ENCODE assay signal across 32 cellular contexts in genomic region chr10:108673756-108674155, GRCh38.
"Had no signal": no experiment of that assay in that cellular context is flagged by ENCODE, and none has a peak within 500 bp of the region (broad histone marks: within the 10 kb centered on the region; RNA-seq: fewer than 3 reads in every experiment).

No MANE protein-coding gene starts in this region.

- H3K27ac Mint-ChIP-seq: activated B cell treated with CpG ODN at 0.5 μM for 24 hours; activated CD4-positive, alpha-beta T cell treated with anti-CD3 and anti-CD28 coated beads, Interleukin-2, amount 10 ng/mL, durations not matched to agents 24 days and 14 days; activated CD8-positive, alpha-beta memory T cell treated with anti-CD3 and anti-CD28 coated beads, Interleukin-2, amount 10 ng/mL, durations not matched to agents 7 days and 5 days; activated naive CD4-positive, alpha-beta T cell treated with anti-CD3 and anti-CD28 coated beads, Interleukin-2, amount 50 U/mL, for 72 hours; activated naive CD8-positive, alpha-beta T cell treated with anti-CD3 and anti-CD28 coated beads, Interleukin-2, amount 50 U/mL, for 24 hours; activated T-cell treated with anti-CD3 and anti-CD28 coated beads, Interleukin-2, amount 50 U/mL, for 24 hours; activated T-helper 1 cell treated with anti-CD3 and anti-CD28 coated beads, Interleukin-12 subunit alpha, Interleukin-12 subunit beta, Interleukin-2, Interleukin-4 antibody, amounts not matched to agents 30 ng/mL and 10 ng/mL and 1 ng/mL, durations not matched to agents 14 hours and 24 hours and 36 hours; T-cell had no signal

- FAIRE-seq: TTC549 had no signal

- H3K36me3 Mint-ChIP-seq: activated CD8-positive, alpha-beta memory T cell treated with anti-CD3 and anti-CD28 coated beads, Interleukin-2, amount 10 ng/mL, durations not matched to agents 7 days and 5 days; activated naive CD4-positive, alpha-beta T cell treated with anti-CD3 and anti-CD28 coated beads, Interleukin-2, amount 50 U/mL, for 72 hours; T-cell had no signal

- DNase-seq: activated B cell treated with CpG ODN at 0.5 μM for 24 hours; activated CD4-positive, alpha-beta T cell treated with anti-CD3 and anti-CD28 coated beads for 1 hour; activated CD4-positive, alpha-beta T cell treated with anti-CD3 and anti-CD28 coated beads, Interleukin-2, amount 10 ng/mL, durations not matched to agents 24 days and 14 days; activated CD4-positive, alpha-beta T cell treated with anti-CD3 and anti-CD28 coated beads, Interleukin-2, amount 50 U/mL, for 48 hours; activated CD8-positive, alpha-beta memory T cell treated with anti-CD3 and anti-CD28 coated beads, Interleukin-2, amount 10 ng/mL, durations not matched to agents 7 days and 5 days; activated effector memory CD4-positive, alpha-beta T cell treated with Interleukin-2 at 50 U/mL for 16 hours; activated naive CD4-positive, alpha-beta T cell; activated naive CD8-positive, alpha-beta T cell treated with anti-CD3 and anti-CD28 coated beads, Interleukin-2, amount 50 U/mL, for 24 hours; activated T-cell treated with anti-CD3 and anti-CD28 coated beads, Interleukin-2, amount 50 U/mL, for 24 hours; amygdala; caudate nucleus; cortex of kidney; MM.1S; NCI-H1105; NCI-H1436; NCI-H187; NCI-H2171; NCI-H2227 treated with DMSO at 0.1 percent for 48 hours; NCI-H526; NCI-H774; OCI-M1; RPMI8226; T-cell; T-helper 2 cell; T1000 had no signal

- H3K27ac ChIP-seq: breast epithelium, SK-N-MC had no signal

- H3K36me3 ChIP-seq: breast epithelium had no signal

- H3K4me1 Mint-ChIP-seq: activated B cell treated with CpG ODN at 0.5 μM for 24 hours; activated CD4-positive, alpha-beta T cell treated with anti-CD3 and anti-CD28 coated beads, Interleukin-2, amount 10 ng/mL, durations not matched to agents 24 days and 14 days; activated CD8-positive, alpha-beta memory T cell treated with anti-CD3 and anti-CD28 coated beads, Interleukin-2, amount 10 ng/mL, durations not matched to agents 7 days and 5 days; activated naive CD8-positive, alpha-beta T cell treated with anti-CD3 and anti-CD28 coated beads, Interleukin-2, amount 50 U/mL, for 24 hours; T-cell had no signal

- H3K4me3 ChIP-seq: breast epithelium, SK-N-MC had no signal

- H3K9me3 Mint-ChIP-seq: activated B cell treated with CpG ODN at 0.5 μM for 24 hours; activated CD4-positive, alpha-beta T cell treated with anti-CD3 and anti-CD28 coated beads, Interleukin-2, amount 10 ng/mL, durations not matched to agents 24 days and 14 days had no signal

- ATAC-seq: activated CD8-positive, alpha-beta memory T cell treated with anti-CD3 and anti-CD28 coated beads, Interleukin-2, amount 10 ng/mL, durations not matched to agents 7 days and 5 days; activated naive CD4-positive, alpha-beta T cell treated with anti-CD3 and anti-CD28 coated beads, Interleukin-2, amount 50 U/mL, for 72 hours; activated naive CD8-positive, alpha-beta T cell treated with anti-CD3 and anti-CD28 coated beads, Interleukin-2, amount 50 U/mL, for 24 hours; Panc1; Right ventricle myocardium inferior; T-cell had no signal

- H3K27me3 Mint-ChIP-seq: activated B cell treated with CpG ODN at 0.5 μM for 24 hours; activated CD4-positive, alpha-beta T cell treated with anti-CD3 and anti-CD28 coated beads, Interleukin-2, amount 10 ng/mL, durations not matched to agents 24 days and 14 days; activated CD8-positive, alpha-beta memory T cell treated with anti-CD3 and anti-CD28 coated beads, Interleukin-2, amount 10 ng/mL, durations not matched to agents 7 days and 5 days; activated naive CD8-positive, alpha-beta T cell treated with anti-CD3 and anti-CD28 coated beads, Interleukin-2, amount 50 U/mL, for 24 hours; activated T-cell treated with anti-CD3 and anti-CD28 coated beads, Interleukin-2, amount 50 U/mL, for 24 hours; T-cell had no signal

- H3K9me3 ChIP-seq: breast epithelium had no signal

- H3K4me3 Mint-ChIP-seq: activated B cell treated with CpG ODN at 0.5 μM for 24 hours; activated CD4-positive, alpha-beta T cell treated with anti-CD3 and anti-CD28 coated beads, Interleukin-2, amount 10 ng/mL, durations not matched to agents 24 days and 14 days; activated CD8-positive, alpha-beta memory T cell treated with anti-CD3 and anti-CD28 coated beads, Interleukin-2, amount 10 ng/mL, durations not matched to agents 7 days and 5 days; activated naive CD8-positive, alpha-beta T cell treated with anti-CD3 and anti-CD28 coated beads, Interleukin-2, amount 50 U/mL, for 24 hours; activated T-cell treated with anti-CD3 and anti-CD28 coated beads, Interleukin-2, amount 50 U/mL, for 24 hours; activated T-helper 1 cell treated with anti-CD3 and anti-CD28 coated beads, Interleukin-12 subunit alpha, Interleukin-12 subunit beta, Interleukin-2, Interleukin-4 antibody, amounts not matched to agents 30 ng/mL and 10 ng/mL and 1 ng/mL, durations not matched to agents 14 hours and 24 hours and 36 hours; T-cell had no signal

- H3K27me3 ChIP-seq: breast epithelium had no signal

- H3K4me1 ChIP-seq: breast epithelium had no signal
